Comparison of ENCODE assay signal across 21 cellular contexts in genomic region chr7:116776046-116776445, GRCh38.
DNase-seq lines count a peak whose midpoint lies in the region; ATAC-seq, FAIRE-seq and TF ChIP-seq lines count a peak whose summit lies in the region.
"Had no signal": no experiment of that assay in that cellular context is flagged by ENCODE, and none has a peak within 500 bp of the region (broad histone marks: within the 10 kb centered on the region; RNA-seq: fewer than 3 reads in every experiment).

No MANE protein-coding gene starts in this region.

- no peaks in the 10 kb centered on the region for H3K9me1 ChIP-seq in keratinocyte (ENCODE audit: control insufficient read depth, extremely low read depth, insufficient read depth, low read length)

- no peak for ATAC-seq in SK-N-SH treated with all-trans-retinoic acid at 6 μM for 48 hours

- H3K79me2 ChIP-seq in SK-N-SH (ENCODE audit: insufficient read depth) = no peaks in the 10 kb centered on the region
- no peaks in the 10 kb centered on the region for H3K79me2 ChIP-seq in keratinocyte (ENCODE audit: control insufficient read depth, insufficient read depth, low read length)

- H3K4me3 ChIP-seq in SK-N-SH (ENCODE audit: low read depth in 2 of 2, low read length in 1 of 2) = no peak overlapping the region
- H3K4me3 ChIP-seq in SJSA1 = no peak overlapping the region
- H3K4me3 ChIP-seq in keratinocyte (ENCODE audit: control insufficient read depth in 2 of 3, extremely low read depth in 1 of 3, insufficient read depth in 2 of 3, low read depth in 1 of 3, low read length in 3 of 3) = peak overlapping the region in 1 of 3 experiments; percentile 6
- H3K4me3 ChIP-seq in skeletal muscle satellite cell (ENCODE audit: low read length) = no peak overlapping the region
- H3K4me3 ChIP-seq: BLaER1, lung, uterus had no signal

- FAIRE-seq in keratinocyte (lab: Jason Lieb, UNC) = no peak
- FAIRE-seq: frontal cortex, GM12891 had no signal

- CTCF ChIA-PET in SK-N-SH (lab: Yijun Ruan, JAX) = interaction anchor here (1.0 kb wide), 1 partner anchor 35 kb away, joined by 3 read pairs; no protein-coding TSS in a partner anchor

- DNase-seq in SK-N-SH = no peak
- DNase-seq in SJSA1 (ENCODE audit: low read depth in 1 of 2, low spot score in 2 of 2) = no peak
- no peak for DNase-seq in keratinocyte (ENCODE audit: low read depth, low spot score)
- no peak for DNase-seq in T-helper 1 cell
- DNase-seq in ecto neural progenitor cell (ENCODE audit: low spot score) = no peak
- no peak for DNase-seq in kidney tubule cell (ENCODE audit: low spot score)
- DNase-seq: activated CD4-positive, alpha-beta T cell treated with anti-CD3 and anti-CD28 coated beads, Interleukin-2, amount 50 U/mL, for 48 hours; activated CD8-positive, alpha-beta memory T cell treated with anti-CD3 and anti-CD28 coated beads, Interleukin-2, amount 50 U/mL, for 4 hours; COR-L47; kidney; NCI-H1930; NCI-H345; NCI-H774; SHP77; uterus had no signal

- H3K27me3 ChIP-seq in SK-N-SH (ENCODE audit: insufficient read depth) (no peaks in the 10 kb centered on the region), SJSA1 (replicated peaks) (no peaks in the 10 kb centered on the region), keratinocyte (ENCODE audit: control insufficient read depth, extremely low read depth, insufficient read depth, low read length) (no peaks in the 10 kb centered on the region), skeletal muscle satellite cell (ENCODE audit: control insufficient read depth, insufficient read depth, low read length) (no peaks in the 10 kb centered on the region)
- H3K27me3 ChIP-seq: BLaER1, uterus had no signal

- no peaks in the 10 kb centered on the region for H3K9me2 ChIP-seq in SK-N-SH

- no peaks in the 10 kb centered on the region for H4K20me1 ChIP-seq in SK-N-SH (ENCODE audit: insufficient read depth)
- no peaks in the 10 kb centered on the region for H4K20me1 ChIP-seq in keratinocyte (ENCODE audit: control insufficient read depth, extremely low read depth, insufficient read depth, low read length)
- H4K20me1 ChIP-seq: BLaER1 had no signal

- H3K9me3 ChIP-seq in SK-N-SH = no peaks in the 10 kb centered on the region
- H3K9me3 ChIP-seq in SJSA1 (replicated peaks) = no peaks in the 10 kb centered on the region
- H3K9me3 ChIP-seq in keratinocyte (ENCODE audit: control insufficient read depth, low read depth, low read length) = no peaks in the 10 kb centered on the region
- peaks cover 4% of the 10 kb centered on the region for H3K9me3 ChIP-seq in skeletal muscle satellite cell (replicated peaks; ENCODE audit: low read length)
- H3K9me3 ChIP-seq: BLaER1, uterus had no signal

- H3K27ac ChIP-seq in SK-N-SH (ENCODE audit: low read depth in 2 of 2, low read length in 1 of 2) = peak overlapping the region; percentile 70 to 74; a peak in 3 of 4 replicates
- peak overlapping the region; percentile 38; the same call in 1 of the 2 replicates for H3K27ac ChIP-seq in SJSA1
- peak overlapping the region; percentile 85 for H3K27ac ChIP-seq in keratinocyte (ENCODE audit: control insufficient read depth, insufficient read depth, low read length)
- H3K27ac ChIP-seq: BLaER1, uterus had no signal

- TF ChIP-seq RAD21 in SK-N-SH (IDR thresholded peaks at IDR 0.05; ENCODE audit: low read length) = no peak

- peaks cover 30% of the 10 kb centered on the region for H3F3A ChIP-seq in SK-N-SH (replicated peaks; ENCODE audit: insufficient read depth)

- H2AFZ ChIP-seq in SK-N-SH (ENCODE audit: low read depth) (no peak overlapping the region), keratinocyte (ENCODE audit: control insufficient read depth, low read length) (no peak overlapping the region)

- H3K36me3 ChIP-seq in SK-N-SH (replicated peaks in 1 of 2; ENCODE audit: control insufficient read depth in 1 of 2, insufficient read depth in 2 of 2, low read length in 1 of 2) (peaks cover 16 to 24% of the 10 kb centered on the region in 2 experiments), SJSA1 (no peaks in the 10 kb centered on the region), keratinocyte (ENCODE audit: control insufficient read depth in 2 of 2, extremely low read depth in 1 of 2, insufficient read depth in 2 of 2, low read length in 2 of 2) (peaks cover 16 to 56% of the 10 kb centered on the region in 2 experiments), skeletal muscle satellite cell (ENCODE audit: insufficient read depth, low read length) (peaks cover 72% of the 10 kb centered on the region)
- H3K36me3 ChIP-seq: BLaER1, uterus had no signal

- TF ChIP-seq CTCF in SK-N-SH (IDR thresholded peaks at IDR 0.05) (no peak), keratinocyte (optimal IDR thresholded peaks at IDR 0.05 in 1 of 3, IDR thresholded peaks at IDR 0.05 in 1 of 3, conservative IDR thresholded peaks at IDR 0.05 in 1 of 3; ENCODE audit: extremely low read depth in 1 of 3, insufficient read depth in 2 of 3, low read length in 3 of 3) (no peak)

- peak overlapping the region; percentile 30; the same call in 1 of the 2 replicates for H3K4me2 ChIP-seq in SK-N-SH
- H3K4me2 ChIP-seq in keratinocyte (ENCODE audit: control insufficient read depth, extremely low read depth, insufficient read depth, low read depth, low read length) = peak overlapping the region; percentile 29
- peak overlapping the region; percentile 46 for H3K4me2 ChIP-seq in skeletal muscle satellite cell (ENCODE audit: low read length)
- H3K4me2 ChIP-seq: BLaER1 had no signal

- H3K4me1 ChIP-seq in SK-N-SH (ENCODE audit: control insufficient read depth in 1 of 2, insufficient read depth in 2 of 2, low read depth in 1 of 2, low read length in 1 of 2) = peaks cover 4 to 37% of the 10 kb centered on the region in 2 experiments
- H3K4me1 ChIP-seq in SJSA1 (replicated peaks) = peaks cover 55% of the 10 kb centered on the region
- peaks cover 74% of the 10 kb centered on the region for H3K4me1 ChIP-seq in keratinocyte (ENCODE audit: control insufficient read depth, extremely low read depth, insufficient read depth, low read length)
- H3K4me1 ChIP-seq in skeletal muscle satellite cell (ENCODE audit: control insufficient read depth, insufficient read depth, low read length) = peaks cover 78% of the 10 kb centered on the region
- H3K4me1 ChIP-seq: BLaER1, uterus had no signal

- no peak for TF ChIP-seq EP300 in SK-N-SH (IDR thresholded peaks at IDR 0.05; ENCODE audit: borderline replicate concordance in 1 of 2, low read depth in 1 of 2, low read length in 1 of 2)

- H3K9ac ChIP-seq in SK-N-SH (peak overlapping the region; percentile 11; the same call in 1 of the 2 replicates), keratinocyte (ENCODE audit: control insufficient read depth, extremely low read depth, insufficient read depth, low read length) (peak overlapping the region; percentile 48), skeletal muscle satellite cell (ENCODE audit: low read depth, low read length) (peak overlapping the region; percentile 71)
- H3K9ac ChIP-seq: BLaER1 had no signal

- 60% methylated on average over 2 of the region's 2 CpGs for WGBS in SK-N-SH (ENCODE audit: low lambda C conversion rate)

- dilution Hi-C loops in keratinocyte (cut with MboI; ENCODE audit: extremely low pct_ligation_motif_present, low sequenced_read_pairs) = no loop called here

- POLR2A ChIA-PET in SK-N-SH (lab: Yijun Ruan, JAX) = no interaction called here

TF ChIP-seq in SK-N-SH, 30 proteins besides CTCF, POLR2A, EP300 and RAD21 (continues in another document):
- TF ChIP-seq YY1 (IDR thresholded peaks at IDR 0.05; ENCODE audit: low read depth) (no peak), GABPA (IDR thresholded peaks at IDR 0.05; ENCODE audit: low read depth) (no peak), SMC3 (IDR thresholded peaks at IDR 0.05; ENCODE audit: low read depth, low read length) (no peak), JUND (IDR thresholded peaks at IDR 0.05) (no peak)
- TF ChIP-seq, protein P1, sequence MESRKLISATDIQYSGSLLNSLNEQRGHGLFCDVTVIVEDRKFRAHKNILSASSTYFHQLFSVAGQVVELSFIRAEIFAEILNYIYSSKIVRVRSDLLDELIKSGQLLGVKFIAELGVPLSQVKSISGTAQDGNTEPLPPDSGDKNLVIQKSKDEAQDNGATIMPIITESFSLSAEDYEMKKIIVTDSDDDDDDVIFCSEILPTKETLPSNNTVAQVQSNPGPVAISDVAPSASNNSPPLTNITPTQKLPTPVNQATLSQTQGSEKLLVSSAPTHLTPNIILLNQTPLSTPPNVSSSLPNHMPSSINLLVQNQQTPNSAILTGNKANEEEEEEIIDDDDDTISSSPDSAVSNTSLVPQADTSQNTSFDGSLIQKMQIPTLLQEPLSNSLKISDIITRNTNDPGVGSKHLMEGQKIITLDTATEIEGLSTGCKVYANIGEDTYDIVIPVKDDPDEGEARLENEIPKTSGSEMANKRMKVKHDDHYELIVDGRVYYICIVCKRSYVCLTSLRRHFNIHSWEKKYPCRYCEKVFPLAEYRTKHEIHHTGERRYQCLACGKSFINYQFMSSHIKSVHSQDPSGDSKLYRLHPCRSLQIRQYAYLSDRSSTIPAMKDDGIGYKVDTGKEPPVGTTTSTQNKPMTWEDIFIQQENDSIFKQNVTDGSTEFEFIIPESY (IDR thresholded peaks at IDR 0.05; ENCODE audit: borderline replicate concordance, low read depth) = no peak

TF ChIP-seq in SK-N-SH treated with all-trans-retinoic acid at 6 μM for 48 hours, 23 proteins besides CTCF, POLR2A, EP300 and RAD21:
- no peak for TF ChIP-seq TOX (CRISPR knock-in tag; IDR thresholded peaks at IDR 0.05; ENCODE audit: borderline replicate concordance)
- TF ChIP-seq, protein P2, sequence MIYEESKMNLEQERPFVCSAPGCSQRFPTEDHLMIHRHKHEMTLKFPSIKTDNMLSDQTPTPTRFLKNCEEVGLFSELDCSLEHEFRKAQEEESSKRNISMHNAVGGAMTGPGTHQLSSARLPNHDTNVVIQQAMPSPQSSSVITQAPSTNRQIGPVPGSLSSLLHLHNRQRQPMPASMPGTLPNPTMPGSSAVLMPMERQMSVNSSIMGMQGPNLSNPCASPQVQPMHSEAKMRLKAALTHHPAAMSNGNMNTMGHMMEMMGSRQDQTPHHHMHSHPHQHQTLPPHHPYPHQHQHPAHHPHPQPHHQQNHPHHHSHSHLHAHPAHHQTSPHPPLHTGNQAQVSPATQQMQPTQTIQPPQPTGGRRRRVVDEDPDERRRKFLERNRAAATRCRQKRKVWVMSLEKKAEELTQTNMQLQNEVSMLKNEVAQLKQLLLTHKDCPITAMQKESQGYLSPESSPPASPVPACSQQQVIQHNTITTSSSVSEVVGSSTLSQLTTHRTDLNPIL (CRISPR knock-in tag; IDR thresholded peaks at IDR 0.05; ENCODE audit: low read depth) = no peak
- TF ChIP-seq RARB (CRISPR knock-in tag; IDR thresholded peaks at IDR 0.05) = no peak
- no peak for TF ChIP-seq ZNF8 (CRISPR knock-in tag; IDR thresholded peaks at IDR 0.05)

Comparison
In these comparisons a context has a peak if more than half of its experiments do, and no peak if none do; other contexts are left out.
1. H3K9ac ChIP-seq: peak in every context shown above with its lines; median percentile 71 in skeletal muscle satellite cell; 48 in keratinocyte; 11 in SK-N-SH.